Comparison of ENCODE assay signal across 1 cellular context in genomic region chr16:68379472-68380347, GRCh38.
A peak's percentile ranks its signal among the peaks of the same experiment; 100 is the strongest.
TF ChIP-seq lines count a peak whose summit lies in the region.

No MANE protein-coding gene starts in this region.

TF ChIP-seq in K562, 482 proteins besides CTCF, POLR2A, EP300 and RAD21 (continued from another document):
- no peak for TF ChIP-seq CEBPG (CRISPR knock-in tag; IDR thresholded peaks at IDR 0.05)
- no peak for TF ChIP-seq CEBPG (tag; conservative IDR thresholded peaks at IDR 0.05 in 1 of 2, IDR thresholded peaks at IDR 0.05 in 1 of 2)
- TF ChIP-seq, protein P1, sequence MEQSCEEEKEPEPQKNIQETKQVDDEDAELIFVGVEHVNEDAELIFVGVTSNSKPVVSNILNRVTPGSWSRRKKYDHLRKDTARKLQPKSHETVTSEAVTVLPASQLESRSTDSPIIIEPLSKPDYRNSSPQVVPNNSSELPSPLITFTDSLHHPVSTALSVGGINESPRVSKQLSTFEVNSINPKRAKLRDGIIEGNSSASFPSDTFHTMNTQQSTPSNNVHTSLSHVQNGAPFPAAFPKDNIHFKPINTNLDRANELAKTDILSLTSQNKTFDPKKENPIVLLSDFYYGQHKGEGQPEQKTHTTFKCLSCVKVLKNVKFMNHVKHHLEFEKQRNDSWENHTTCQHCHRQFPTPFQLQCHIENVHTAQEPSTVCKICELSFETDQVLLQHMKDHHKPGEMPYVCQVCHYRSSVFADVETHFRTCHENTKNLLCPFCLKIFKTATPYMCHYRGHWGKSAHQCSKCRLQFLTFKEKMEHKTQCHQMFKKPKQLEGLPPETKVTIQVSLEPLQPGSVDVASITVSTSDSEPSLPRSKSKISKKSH (CRISPR knock-in tag; IDR thresholded peaks at IDR 0.05), result no peak
- TF ChIP-seq FIP1L1 (IDR thresholded peaks at IDR 0.05; ENCODE audit: low read depth, low read length, poor library complexity, severe bottlenecking), result no peak
- TF ChIP-seq POLR3A (IDR thresholded peaks at IDR 0.05; ENCODE audit: borderline replicate concordance, extremely low read depth, insufficient read depth, insufficient read length), result no peak
- TF ChIP-seq ATF1 (CRISPR knock-in tag; IDR thresholded peaks at IDR 0.05), result no peak
- peak; percentile 39; the same call in 1 of the 2 replicates for TF ChIP-seq ATF1 (tag; IDR thresholded peaks at IDR 0.05)
- TF ChIP-seq L3MBTL2 (IDR thresholded peaks at IDR 0.05), result 0 out of 2 replicates have a peak, but pooled peaks have one; percentile 14
- no peak for TF ChIP-seq U2AF1 (optimal IDR thresholded peaks at IDR 0.05; ENCODE audit: low read depth, low read length)
- TF ChIP-seq POLR2AphosphoS2 (IDR thresholded peaks at IDR 0.05; ENCODE audit: low read length), result no peak
- TF ChIP-seq ZNF79 (CRISPR knock-in tag; IDR thresholded peaks at IDR 0.05; ENCODE audit: low read depth), result no peak
TF ChIP-seq in K562: peak in this region for 3.
